22 cellular contexts compared by ENCODE assay signal in genomic region chr3:197547206-197547605, GRCh38. TPM values are rescaled to one million over a fixed set of nuclear protein-coding genes. Genes with fewer than 3 reads are reported as not detected.
DNase-seq lines count a peak whose midpoint lies in the region; ATAC-seq and TF ChIP-seq lines count a peak whose summit lies in the region.
"Had no signal": no experiment of that assay in that cellular context is flagged by ENCODE, and none has a peak within 500 bp of the region (broad histone marks: within the 10 kb centered on the region; RNA-seq: fewer than 3 reads in every experiment).

No MANE protein-coding gene starts in this region.

- POLR2A ChIA-PET in Caco-2 (lab: Charles Lee): no interaction called here

- TF ChIP-seq CTCF in Caco-2 (IDR thresholded peaks at IDR 0.05; ENCODE audit: insufficient read depth in 1 of 2, low read depth in 1 of 2, low read length in 1 of 2, severe bottlenecking in 1 of 2, unreplicated experiment in 1 of 2) (no peak), WERI-Rb-1 (IDR thresholded peaks at IDR 0.05; ENCODE audit: low read depth, low read length) (no peak), foreskin keratinocyte (conservative IDR thresholded peaks at IDR 0.05) (no peak), neutrophil (IDR thresholded peaks at IDR 0.05) (no peak)

- H2BK120ac ChIP-seq in neuronal stem cell (ENCODE audit: low read depth, low read length): no peak overlapping the region

- H2BK5ac ChIP-seq in neuronal stem cell (ENCODE audit: low read length): no peak overlapping the region

- no peak overlapping the region for H3K23ac ChIP-seq in neuronal stem cell (ENCODE audit: low read depth, low read length, poor library complexity)

- H3K9me3 Mint-ChIP-seq in Caco-2 (ENCODE audit: unreplicated experiment): no peaks in the 10 kb centered on the region
- H3K9me3 Mint-ChIP-seq: activated CD4-positive, alpha-beta memory T cell treated with anti-CD3 and anti-CD28 coated beads, Interleukin-2, amount 10 ng/mL, durations not matched to agents 7 days and 5 days; activated naive CD8-positive, alpha-beta T cell treated with anti-CD3 and anti-CD28 coated beads for 36 hours; dendritic cell treated with granulocyte-macrophage colony-stimulating factor and Interleukin-4, amounts not matched to agents 40 ng/mL and 50 ng/mL, for 4 days; T-cell had no signal

- CTCF ChIA-PET in Caco-2 (lab: Charles Lee): interaction anchor here (1.4 kb wide), 1 partner anchor 52 kb away, joined by 6 read pairs; no protein-coding TSS in a partner anchor

- intact Hi-C loops in Caco-2 (cut with micrococcal nuclease; ENCODE audit: unreplicated experiment): no loop called here

- no peak overlapping the region for H2AFZ ChIP-seq in neuronal stem cell (ENCODE audit: low read length)

- peak overlapping the region; percentile 10 for H3K27ac Mint-ChIP-seq in Caco-2 (ENCODE audit: unreplicated experiment)
- H3K27ac Mint-ChIP-seq: activated CD4-positive, alpha-beta memory T cell treated with anti-CD3 and anti-CD28 coated beads, Interleukin-2, amount 10 ng/mL, durations not matched to agents 7 days and 5 days; activated naive CD8-positive, alpha-beta T cell treated with anti-CD3 and anti-CD28 coated beads for 36 hours; T-cell had no signal

- peak; percentile 50 for ATAC-seq in foreskin keratinocyte
- ATAC-seq in stimulated activated naive CD8-positive, alpha-beta T cell treated with anti-CD3 and anti-CD28 coated beads, Interleukin-15, Interleukin-2, amounts not matched to agents 100 U/mL and 50 U/mL, for 24 hours: no peak
- ATAC-seq: left cardiac atrium, T-cell had no signal

- no peak overlapping the region for H3K4me2 ChIP-seq in neuronal stem cell (ENCODE audit: insufficient read depth, low read length, poor library complexity, severe bottlenecking)

- no peak overlapping the region for H3K18ac ChIP-seq in neuronal stem cell (ENCODE audit: low read length)

- H3K27me3 Mint-ChIP-seq in Caco-2 (ENCODE audit: insufficient read depth, unreplicated experiment): no peaks in the 10 kb centered on the region
- H3K27me3 Mint-ChIP-seq: activated CD4-positive, alpha-beta memory T cell treated with anti-CD3 and anti-CD28 coated beads, Interleukin-2, amount 10 ng/mL, durations not matched to agents 7 days and 5 days; activated naive CD8-positive, alpha-beta T cell treated with anti-CD3 and anti-CD28 coated beads for 36 hours; dendritic cell treated with granulocyte-macrophage colony-stimulating factor and Interleukin-4, amounts not matched to agents 40 ng/mL and 50 ng/mL, for 4 days; T-cell had no signal

- DNase-seq in Caco-2 (peak in 1 of 2 experiments; percentile 34), WERI-Rb-1 (peak; percentile 30), foreskin keratinocyte (no peak), midbrain (lab: John Stamatoyannopoulos, UW) (no peak), neuronal stem cell (ENCODE audit: low spot score) (no peak)
- DNase-seq in stimulated activated naive CD8-positive, alpha-beta T cell treated with anti-CD3 and anti-CD28 coated beads, Interleukin-15, Interleukin-2, amounts not matched to agents 100 U/mL and 50 U/mL, for 24 hours: no peak
- DNase-seq in activated T-cell treated with anti-CD3 and anti-CD28 coated beads, Interleukin-2, amount 50 U/mL, for 1 hour: no peak
- DNase-seq: activated CD4-positive, alpha-beta memory T cell treated with anti-CD3 and anti-CD28 coated beads, Interleukin-2, amount 10 ng/mL, durations not matched to agents 7 days and 5 days; activated naive CD8-positive, alpha-beta T cell treated with anti-CD3 and anti-CD28 coated beads for 36 hours; DMS 273 treated with DMSO at 0.1 percent for 48 hours; erythroblast; left cardiac atrium; NCI-H1436; NCI-H2171; NCI-H526 treated with DMSO at 0.1 percent for 48 hours; SHP77 treated with DMSO at 0.1 percent for 48 hours; stimulated activated CD4-positive, alpha-beta T cell treated with anti-CD3 and anti-CD28 coated beads, Interleukin-2, amount 100 ng/mL, for 24 hours; T-cell had no signal

- peaks cover 12% of the 10 kb centered on the region for H3K4me1 Mint-ChIP-seq in Caco-2 (ENCODE audit: low read depth, unreplicated experiment)

- no peak overlapping the region for H3K4me3 Mint-ChIP-seq in Caco-2 (ENCODE audit: unreplicated experiment)
- H3K4me3 Mint-ChIP-seq: activated CD4-positive, alpha-beta memory T cell treated with anti-CD3 and anti-CD28 coated beads, Interleukin-2, amount 10 ng/mL, durations not matched to agents 7 days and 5 days; activated naive CD8-positive, alpha-beta T cell treated with anti-CD3 and anti-CD28 coated beads for 36 hours; dendritic cell treated with granulocyte-macrophage colony-stimulating factor and Interleukin-4, amounts not matched to agents 40 ng/mL and 50 ng/mL, for 4 days; T-cell had no signal

- H3K4me1 ChIP-seq in Caco-2 (peaks cover 7% of the 10 kb centered on the region; the same call in 1 of the 2 replicates), foreskin keratinocyte (peaks cover 19% of the 10 kb centered on the region), neutrophil (ENCODE audit: control insufficient read depth in 1 of 2, insufficient read depth in 1 of 2, low read depth in 1 of 2, low read length in 1 of 2) (peaks cover 43 to 50% of the 10 kb centered on the region in 2 experiments), neuronal stem cell (ENCODE audit: control insufficient read depth in 2 of 2, insufficient read depth in 1 of 2, low read depth in 1 of 2, low read length in 2 of 2) (peaks cover 3 to 10% of the 10 kb centered on the region in 2 donors)
- H3K4me1 ChIP-seq: HAP-1 had no signal

- no peak overlapping the region for H2BK15ac ChIP-seq in neuronal stem cell (ENCODE audit: low read length)

- H3K27ac ChIP-seq in WERI-Rb-1 (peak overlapping the region; percentile 54), foreskin keratinocyte (no peak overlapping the region), neutrophil (peak overlapping the region; percentile 68), neuronal stem cell (replicated peaks; ENCODE audit: low read length) (no peak overlapping the region)
- H3K27ac ChIP-seq: C4-2B had no signal

- H2BK12ac ChIP-seq in neuronal stem cell (ENCODE audit: low read length): no peak overlapping the region

- H3K9me3 ChIP-seq in Caco-2 (no peaks in the 10 kb centered on the region), WERI-Rb-1 (ENCODE audit: severe bottlenecking) (no peaks in the 10 kb centered on the region), neutrophil (no peaks in the 10 kb centered on the region), neuronal stem cell (replicated peaks in 1 of 2; ENCODE audit: control insufficient read depth in 2 of 2, insufficient read depth in 1 of 2, low read depth in 1 of 2, low read length in 2 of 2) (no peaks in the 10 kb centered on the region)
- H3K9me3 ChIP-seq: HAP-1 had no signal

- H3K36me3 ChIP-seq in Caco-2 (ENCODE audit: control insufficient read depth, insufficient read depth, low read length): peaks cover under 1% of the 10 kb centered on the region; the same call in 1 of the 2 replicates
- no peaks in the 10 kb centered on the region; the same call in 1 of the 2 replicates for H3K36me3 ChIP-seq in WERI-Rb-1
- peaks cover 5% of the 10 kb centered on the region for H3K36me3 ChIP-seq in neutrophil
- H3K36me3 ChIP-seq in neuronal stem cell (replicated peaks in 1 of 2; ENCODE audit: control insufficient read depth in 2 of 2, insufficient read depth in 2 of 2, low read length in 2 of 2): no peaks in the 10 kb centered on the region
- H3K36me3 ChIP-seq: HAP-1 had no signal

- no peak overlapping the region for H3K4ac ChIP-seq in neuronal stem cell (ENCODE audit: low read length)

- H3K4me3 ChIP-seq in Caco-2 (ENCODE audit: low read depth, low read length) (no peak overlapping the region), WERI-Rb-1 (ENCODE audit: low read depth, low read length) (no peak overlapping the region), neutrophil (ENCODE audit: low read depth in 1 of 2, low read length in 1 of 2) (no peak overlapping the region), neuronal stem cell (ENCODE audit: low read length in 2 of 2) (no peak overlapping the region)
- H3K4me3 ChIP-seq: HAP-1 had no signal

- no peak overlapping the region for H4K91ac ChIP-seq in neuronal stem cell (ENCODE audit: low read depth, low read length, poor library complexity)

- H4K8ac ChIP-seq in neuronal stem cell (ENCODE audit: low read depth, low read length): no peak overlapping the region

- BruUV-seq in Caco-2 (replicated peaks; lab: Mats Ljungman, UMichigan): no TSS peak

- H3K36me3 Mint-ChIP-seq in Caco-2 (ENCODE audit: insufficient read depth, unreplicated experiment): peaks cover 4% of the 10 kb centered on the region

- H3K79me1 ChIP-seq in neuronal stem cell (ENCODE audit: low read depth, low read length): no peaks in the 10 kb centered on the region

- H2AK5ac ChIP-seq in neuronal stem cell (ENCODE audit: low read depth, low read length): no peak overlapping the region

- H3K9ac ChIP-seq in neuronal stem cell (ENCODE audit: low read depth, low read length, poor library complexity): no peak overlapping the region

- no CpG with 5 or more reads among the region's 6 CpGs for WGBS in neuronal stem cell (ENCODE audit: extremely low coverage in 2 of 2, insufficient read length in 2 of 2, insufficient replicate concordance in 1 of 2), 2 donors

- no peak overlapping the region for H3K14ac ChIP-seq in neuronal stem cell (ENCODE audit: low read length)

- H3K27me3 ChIP-seq in Caco-2 (replicated peaks; ENCODE audit: control insufficient read depth, insufficient read depth, low read length) (no peaks in the 10 kb centered on the region), WERI-Rb-1 (ENCODE audit: insufficient read depth, low read depth, severe bottlenecking) (no peaks in the 10 kb centered on the region), foreskin keratinocyte (no peaks in the 10 kb centered on the region), neutrophil (no peaks in the 10 kb centered on the region), neuronal stem cell (ENCODE audit: control insufficient read depth in 3 of 3, insufficient read depth in 3 of 3, low read depth in 1 of 3, low read length in 3 of 3) (peaks cover 0 to 13% (median 0%) of the 10 kb centered on the region in 3 experiments)

RNA-seq across cellular contexts. Expression of gene BDH1, which starts 8.6 kb away (rescaled TPM):
- total RNA-seq in Caco-2 (2022) (41.8 and 43.8 TPM in 2 replicates), foreskin keratinocyte (19.9 and 27.8 TPM in 2 replicates)
- polyA plus RNA-seq in foreskin keratinocyte: 26.3 and 35.9 TPM in 2 replicates
- 8.7 TPM for polyA plus RNA-seq in neuronal stem cell (2013, experiment 1 of 2)
- 8.8 TPM for polyA plus RNA-seq in neuronal stem cell (2013, experiment 2 of 2)

Comparison
In these comparisons a context has a peak if more than half of its experiments do, and no peak if none do; other contexts are left out.
1. H3K27ac ChIP-seq: peak in WERI-Rb-1 (single experiment) and neutrophil (single experiment); none in foreskin keratinocyte (single experiment) and neuronal stem cell (single experiment).